In genomic region chr15:70518201-70519003, GRCh38 we compare ENCODE assay signal across 22 cellular contexts.
DNase-seq lines count a peak whose midpoint lies in the region; ATAC-seq, FAIRE-seq and TF ChIP-seq lines count a peak whose summit lies in the region.
"Had no signal": no experiment of that assay in that cellular context is flagged by ENCODE, and none has a peak within 500 bp of the region (broad histone marks: within the 10 kb centered on the region; RNA-seq: fewer than 3 reads in every experiment).

No MANE protein-coding gene starts in this region.

- H3K79me1 ChIP-seq in H1 (ENCODE audit: low read depth, low read length): no peaks in the 10 kb centered on the region

- no peak overlapping the region for H2AFZ ChIP-seq in H1 (ENCODE audit: low read length)

- H2AK5ac ChIP-seq in H1 (ENCODE audit: low read depth, low read length): no peak overlapping the region

- TF ChIP-seq RAD21 in H1 (IDR thresholded peaks at IDR 0.05 in 1 of 2, conservative IDR thresholded peaks at IDR 0.05 in 1 of 2; ENCODE audit: low read depth in 2 of 2, low read length in 2 of 2): no peak

- H4K20me1 ChIP-seq in H1 (replicated peaks in 1 of 2; ENCODE audit: control insufficient read depth in 1 of 2, insufficient read depth in 2 of 2, low read length in 2 of 2): no peaks in the 10 kb centered on the region

- H2BK5ac ChIP-seq in H1 (ENCODE audit: low read depth, low read length): no peak overlapping the region

- no peak for TF ChIP-seq CTCF in HEK293 (tag by site-specific recombination; IDR thresholded peaks at IDR 0.05)
- no peak for TF ChIP-seq CTCF in H1 (IDR thresholded peaks at IDR 0.05; ENCODE audit: control extremely low read depth in 1 of 3, insufficient read depth in 1 of 3, low read depth in 1 of 3, low read length in 3 of 3)

- H3K27me3 ChIP-seq in H1 (replicated peaks in 1 of 4; ENCODE audit: control insufficient read depth in 3 of 4, extremely low read depth in 1 of 4, insufficient read depth in 3 of 4, low read length in 3 of 4): no peaks in the 10 kb centered on the region

- intact Hi-C loops in posterior vena cava (cut with DNase I): no loop called here

- no peak overlapping the region for H3K4me2 ChIP-seq in H1 (ENCODE audit: insufficient read depth in 1 of 2, low read depth in 2 of 2, low read length in 2 of 2)

- H3K4me1 ChIP-seq in HEK293 (ENCODE audit: control insufficient read depth, insufficient read depth, low read length) (no peaks in the 10 kb centered on the region), H1 (replicated peaks in 1 of 4; ENCODE audit: control insufficient read depth in 3 of 4, insufficient read depth in 4 of 4, low read length in 3 of 4) (peaks cover 0 to 4% (median 2%) of the 10 kb centered on the region in 4 experiments; a peak in 3 of 7 replicates)
- H3K4me1 ChIP-seq: HAP-1 had no signal

- H3K14ac ChIP-seq in H1 (ENCODE audit: insufficient read length): no peak overlapping the region

- no peak overlapping the region for H3K9ac ChIP-seq in H1 (replicated peaks in 1 of 4; ENCODE audit: extremely low read depth in 1 of 4, low read depth in 3 of 4, low read length in 3 of 4)

- POLR2A ChIA-PET in HEK293 (lab: Yijun Ruan, JAX) (no interaction called here), H1 (lab: Charles Lee; ENCODE audit: partially characterized antibody) (interaction anchor here (0.7 kb wide), 1 partner anchor 10 kb away, joined by 3 read pairs; no protein-coding TSS in a partner anchor)

- peak; percentile 75 for DNase-seq in RPMI8226
- no peak for DNase-seq in H1 (ENCODE audit: low read depth in 1 of 2, low spot score in 2 of 2)
- DNase-seq in posterior vena cava (ENCODE audit: low spot score): peak; percentile 65
- DNase-seq in activated naive CD4-positive, alpha-beta T cell treated with Interleukin-2 at 50 U/mL for 16 hours: no peak
- DNase-seq in NCI-H1694 treated with DMSO at 0.1 percent for 48 hours (lab: John Stamatoyannopoulos, UW): no peak
- DNase-seq in EL: no peak
- DNase-seq: ACHN, AML-193, DMS79 treated with DMSO at 0.1 percent for 48 hours, KG1, NCI-H1105 treated with DMSO at 0.1 percent for 48 hours, NCI-H1694, NCI-H2107, NCI-H510A, NCI-H774, OCI-M1 had no signal

- CTCF ChIA-PET in HEK293 (lab: Yijun Ruan, JAX): interaction anchor here (0.6 to 1.3 kb wide), 2 partner anchors 8 to 33 kb away, joined by 3 to 8 read pairs; no protein-coding TSS in a partner anchor
- CTCF ChIA-PET in H1 (lab: Charles Lee; ENCODE audit: partially characterized antibody): interaction anchor here (0.6 to 1.2 kb wide), 2 partner anchors 9 to 1544 kb away, joined by 3 to 4 read pairs; no protein-coding TSS in a partner anchor

- H3K23ac ChIP-seq in H1 (ENCODE audit: insufficient read length): no peak overlapping the region

- H2BK12ac ChIP-seq in H1 (ENCODE audit: low read depth, low read length): no peak overlapping the region

- H3K56ac ChIP-seq in H1 (replicated peaks; ENCODE audit: insufficient read length, low read depth, low read length): no peak overlapping the region

- H3K18ac ChIP-seq in H1 (ENCODE audit: extremely low read depth, low read length): no peak overlapping the region

- H3K79me2 ChIP-seq in H1 (ENCODE audit: control insufficient read depth in 1 of 2, insufficient read depth in 2 of 2, low read length in 2 of 2): no peaks in the 10 kb centered on the region

- H3K9me3 ChIP-seq in HEK293 (ENCODE audit: control insufficient read depth, insufficient read depth, low read depth, low read length) (no peaks in the 10 kb centered on the region), H1 (ENCODE audit: insufficient read depth in 2 of 2, low read depth in 1 of 2, low read length in 1 of 2) (no peaks in the 10 kb centered on the region)
- H3K9me3 ChIP-seq: HAP-1 had no signal

- H3K4ac ChIP-seq in H1 (replicated peaks; ENCODE audit: insufficient read length, low read depth, low read length): no peak overlapping the region

- no peak overlapping the region for H4K91ac ChIP-seq in H1 (replicated peaks; ENCODE audit: insufficient read length, low read length)

- no peaks in the 10 kb centered on the region for H3K23me2 ChIP-seq in H1 (ENCODE audit: low read depth, low read length)

- no peak overlapping the region for H2BK20ac ChIP-seq in H1 (ENCODE audit: low read length)

- no peak overlapping the region for H2BK15ac ChIP-seq in H1 (ENCODE audit: low read length)

- TF ChIP-seq POLR2A in H1 (IDR thresholded peaks at IDR 0.05; ENCODE audit: control extremely low read depth in 1 of 2, low read depth in 2 of 2, low read length in 2 of 2): no peak

- H3K27ac ChIP-seq in HEK293 (ENCODE audit: extremely low read depth, low read depth, low read length) (no peak overlapping the region), H1 (ENCODE audit: low read depth, low read length) (no peak overlapping the region)
- H3K27ac ChIP-seq: C4-2B, RWPE1 had no signal

- FAIRE-seq in H1 (lab: Jason Lieb, UNC): no peak
- FAIRE-seq: G401.6 had no signal

- H2BK120ac ChIP-seq in H1 (replicated peaks; ENCODE audit: low read depth, low read length): no peak overlapping the region

- no peak for TF ChIP-seq EP300 in H1 (IDR thresholded peaks at IDR 0.05; ENCODE audit: borderline replicate concordance in 1 of 2, low read depth in 2 of 2, low read length in 2 of 2)

- H3K36me3 ChIP-seq in HEK293 (ENCODE audit: control insufficient read depth in 2 of 2, insufficient read depth in 1 of 2, low read length in 2 of 2) (no peaks in the 10 kb centered on the region), H1 (ENCODE audit: control insufficient read depth in 2 of 4, insufficient read depth in 4 of 4, low read length in 3 of 4) (no peaks in the 10 kb centered on the region)
- H3K36me3 ChIP-seq: HAP-1 had no signal

- no peak overlapping the region for H3K4me3 ChIP-seq in HEK293 (ENCODE audit: low read depth, low read length)
- no peak overlapping the region for H3K4me3 ChIP-seq in H1 (ENCODE audit: extremely low read depth in 1 of 4, insufficient read depth in 2 of 4, low read depth in 3 of 4, low read length in 4 of 4)
- H3K4me3 ChIP-seq: HAP-1 had no signal

- H4K5ac ChIP-seq in H1 (ENCODE audit: insufficient read length, low read depth, low read length): no peak overlapping the region

- ATAC-seq in GM18858 (IDR thresholded peaks at IDR 0.05; ENCODE audit: unreplicated experiment): no peak

- no peak overlapping the region for H4K8ac ChIP-seq in H1 (ENCODE audit: extremely low read depth, insufficient read depth, low read length)

- WGBS in H1 (ENCODE audit: extremely low coverage in 1 of 2, insufficient coverage in 1 of 2, insufficient read length in 1 of 2, insufficient replicate concordance in 2 of 2, low coverage in 1 of 2, low lambda C conversion rate in 2 of 2, missing lambda C conversion rate in 1 of 2), 2 experiments: 88% methylated on average over 11 of the region's 11 CpGs; no CpG with 5 or more reads in 1 of the 2 experiments

TF ChIP-seq in HEK293, 187 proteins besides CTCF, POLR2A, EP300 and RAD21:
- no peak for TF ChIP-seq ZNF768 (tag by site-specific recombination; IDR thresholded peaks at IDR 0.05)
- TF ChIP-seq ZNF433 (tag by site-specific recombination; IDR thresholded peaks at IDR 0.05; ENCODE audit: low read depth): no peak
- no peak for TF ChIP-seq ZNF843 (tag by site-specific recombination; IDR thresholded peaks at IDR 0.05)
- no peak for TF ChIP-seq ZFP3 (tag by site-specific recombination; IDR thresholded peaks at IDR 0.05; ENCODE audit: low read depth)
- TF ChIP-seq KLF1 (tag by site-specific recombination; IDR thresholded peaks at IDR 0.05): peak; percentile 74
- 0 out of 2 replicates have a peak, but pooled peaks have one; percentile 16 for TF ChIP-seq SP7 (tag by site-specific recombination; IDR thresholded peaks at IDR 0.05)
- TF ChIP-seq ZNF560 (tag by site-specific recombination; IDR thresholded peaks at IDR 0.05; ENCODE audit: borderline replicate concordance): no peak
- no peak for TF ChIP-seq ZNF670 (tag by site-specific recombination; IDR thresholded peaks at IDR 0.05; ENCODE audit: low read depth)
TF ChIP-seq in HEK293: peak in this region for 2.

TF ChIP-seq in H1, 55 proteins besides CTCF, POLR2A, EP300 and RAD21:
- TF ChIP-seq RXRA (IDR thresholded peaks at IDR 0.05; ENCODE audit: insufficient read depth, low read depth, low read length): no peak
- TF ChIP-seq KDM1A (IDR thresholded peaks at IDR 0.05; ENCODE audit: borderline replicate concordance, low read length): peak; percentile 63; the same call in 1 of the 2 replicates

Comparison
In these comparisons a context has a peak if more than half of its experiments do, and no peak if none do; other contexts are left out.
1. DNase-seq: peak in RPMI8226 (single experiment) and posterior vena cava (single experiment); none in H1 (0 of 2), activated naive CD4-positive, alpha-beta T cell treated with Interleukin-2 at 50 U/mL for 16 hours (single experiment), NCI-H1694 treated with DMSO at 0.1 percent for 48 hours (single experiment) and EL (single experiment).